In the genomic region with DNA sequence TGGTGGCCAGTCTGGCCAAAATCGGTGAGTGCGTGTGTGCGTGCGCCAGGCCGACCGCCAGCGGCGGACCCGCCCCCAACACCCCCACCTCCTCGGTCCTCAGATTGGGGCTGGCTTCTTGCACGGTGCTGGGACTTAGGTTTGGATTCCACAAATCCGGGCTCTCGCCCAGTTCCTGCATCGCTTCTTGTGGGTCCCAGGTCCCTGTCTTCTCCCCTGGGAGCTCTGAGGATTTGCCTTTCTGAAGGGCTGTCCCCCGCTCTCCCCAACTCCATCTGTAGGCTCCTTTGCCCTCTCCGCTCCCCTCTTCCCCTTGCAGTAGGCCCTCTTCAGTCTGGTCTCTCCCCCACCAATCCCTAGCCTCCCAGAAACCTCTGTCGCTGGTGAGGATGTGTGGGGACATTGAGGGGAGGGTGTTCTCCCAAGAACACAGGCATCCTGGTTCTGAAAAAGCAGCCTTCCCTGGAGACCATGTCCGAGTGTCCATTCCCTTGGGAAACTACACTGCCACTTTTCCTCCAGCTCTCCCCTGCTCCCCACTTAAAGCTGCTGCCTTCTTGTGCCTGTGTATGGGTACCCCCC, we compare ENCODE assay signal across 8 cellular contexts. TPM values are rescaled to one million over a fixed set of nuclear protein-coding genes. Genes with fewer than 3 reads are reported as not detected.
DNase-seq lines count a peak whose midpoint lies in the region; ATAC-seq and TF ChIP-seq lines count a peak whose summit lies in the region.

No MANE protein-coding gene starts in this region.

- no peak overlapping the region for H3K27ac ChIP-seq in CD4-positive, alpha-beta T cell (ENCODE audit: low read depth, low read length)
- no peak overlapping the region for H3K27ac ChIP-seq in MM.1S (ENCODE audit: low read length)
- no peak overlapping the region for H3K27ac ChIP-seq in effector memory CD4-positive, alpha-beta T cell (ENCODE audit: insufficient read depth, low read length, poor library complexity, severe bottlenecking)

- H4K20me1 ChIP-seq in MM.1S (ENCODE audit: insufficient read depth, low read length): no peaks in the 10 kb centered on the region

- peaks cover 13% of the 10 kb centered on the region for H3K27me3 Mint-ChIP-seq in CD4-positive, alpha-beta T cell

- CTCF ChIA-PET in CD4-positive, alpha-beta T cell (lab: Charles Lee): no interaction called here

- no peak for TF ChIP-seq CTCF in CD4-positive, alpha-beta T cell (IDR thresholded peaks at IDR 0.05)
- no peak for TF ChIP-seq CTCF in MM.1S (IDR thresholded peaks at IDR 0.05; ENCODE audit: low read length)

- intact Hi-C loops in CD4-positive, alpha-beta T cell (cut with DNase I, micrococcal nuclease): loop anchor here (5.0 to 10.0 kb wide), 3 partner anchors 142 to 836 kb away; partner anchors contain the start of genes NFATC3 (in 1 of the 2), PHAF1 (in 1 of the 2), RANBP10 (in 1 of the 2) and TSNAXIP1 (in 1 of the 2)
- intact Hi-C loops in left colon (cut with DNase I, micrococcal nuclease): no loop called here

- H3K36me3 ChIP-seq in MM.1S (replicated peaks; ENCODE audit: insufficient read depth, low read length) (no peaks in the 10 kb centered on the region), neuron (ENCODE audit: insufficient read depth, low read length) (no peaks in the 10 kb centered on the region)
- H3K36me3 ChIP-seq in effector memory CD4-positive, alpha-beta T cell (ENCODE audit: control insufficient read depth, insufficient read depth, low read length): no peaks in the 10 kb centered on the region

- peaks cover 6% of the 10 kb centered on the region for H3K27me3 ChIP-seq in CD4-positive, alpha-beta T cell (ENCODE audit: control insufficient read depth, insufficient read depth, low read length)
- H3K27me3 ChIP-seq in MM.1S (replicated peaks; ENCODE audit: insufficient read depth, low read length) (peaks cover 18% of the 10 kb centered on the region), neuron (ENCODE audit: insufficient read depth, low read length) (peaks cover 12% of the 10 kb centered on the region)
- peaks cover 4% of the 10 kb centered on the region for H3K27me3 ChIP-seq in effector memory CD4-positive, alpha-beta T cell (replicated peaks; ENCODE audit: control insufficient read depth, insufficient read depth, low read length, poor library complexity, severe bottlenecking)

- no peak overlapping the region for H3K27ac Mint-ChIP-seq in CD4-positive, alpha-beta T cell

- no peaks in the 10 kb centered on the region for H3K9me2 ChIP-seq in MM.1S (replicated peaks; ENCODE audit: insufficient read depth, low read length)

- peak overlapping the region; percentile 79 for H3K4me2 ChIP-seq in MM.1S (ENCODE audit: low read depth, low read length)

- POLR2A ChIA-PET in CD4-positive, alpha-beta T cell (lab: Charles Lee): interaction anchor here (0.7 to 6.2 kb wide), 4 partner anchors 11 to 26 kb away, joined by 3 to 81 read pairs (median 3); partner anchors contain the start of gene TMEM208

- no peaks in the 10 kb centered on the region for H3K36me3 Mint-ChIP-seq in CD4-positive, alpha-beta T cell (ENCODE audit: low read depth)

- ATAC-seq in CD4-positive, alpha-beta T cell (ENCODE audit: poor library complexity): no peak
- ATAC-seq in left colon (no peak), GM21360 (IDR thresholded peaks at IDR 0.05; ENCODE audit: unreplicated experiment) (no peak)

- H3K4me1 Mint-ChIP-seq in CD4-positive, alpha-beta T cell (ENCODE audit: low read depth): peaks cover 38% of the 10 kb centered on the region

- H3K79me2 ChIP-seq in MM.1S (ENCODE audit: low read length): peaks cover 15% of the 10 kb centered on the region

- peaks cover 37% of the 10 kb centered on the region for H3F3A ChIP-seq in MM.1S (ENCODE audit: insufficient read depth, low read length)

- no peaks in the 10 kb centered on the region for H3K9me3 ChIP-seq in CD4-positive, alpha-beta T cell (ENCODE audit: control insufficient read depth, low read length)
- H3K9me3 ChIP-seq in MM.1S (replicated peaks; ENCODE audit: insufficient read depth, low read length) (no peaks in the 10 kb centered on the region), neuron (ENCODE audit: low read length) (no peaks in the 10 kb centered on the region)
- no peaks in the 10 kb centered on the region for H3K9me3 ChIP-seq in effector memory CD4-positive, alpha-beta T cell (ENCODE audit: control insufficient read depth, low read length)

- peak overlapping the region; percentile 88 for H3K4me3 Mint-ChIP-seq in CD4-positive, alpha-beta T cell

- H2AFZ ChIP-seq in MM.1S (ENCODE audit: low read length) (no peak overlapping the region), neuron (ENCODE audit: low read depth, low read length) (peak overlapping the region; percentile 69)

- H3K9me3 Mint-ChIP-seq in CD4-positive, alpha-beta T cell: no peaks in the 10 kb centered on the region

- no peak overlapping the region for H3K9ac ChIP-seq in MM.1S (ENCODE audit: low read length)

- H3K4me3 ChIP-seq in MM.1S (ENCODE audit: low read length) (peak overlapping the region; percentile 93), neuron (ENCODE audit: low read length) (peak overlapping the region; percentile 73)
- peak overlapping the region; percentile 69 for H3K4me3 ChIP-seq in effector memory CD4-positive, alpha-beta T cell (ENCODE audit: insufficient read depth, low read depth, low read length, poor library complexity, severe bottlenecking)

- DNase-seq in CD4-positive, alpha-beta T cell: no peak
- DNase-seq in MM.1S: no peak
- no peak for DNase-seq in effector memory CD4-positive, alpha-beta T cell
- no peak for DNase-seq in midbrain (lab: John Stamatoyannopoulos, UW)
- DNase-seq in left colon: no peak
- DNase-seq in AG08395 (ENCODE audit: low spot score): no peak

- H3K4me1 ChIP-seq in MM.1S (ENCODE audit: low read length) (peaks cover 25% of the 10 kb centered on the region), neuron (ENCODE audit: insufficient read depth, low read length) (peaks cover 36% of the 10 kb centered on the region)
- H3K4me1 ChIP-seq in effector memory CD4-positive, alpha-beta T cell (ENCODE audit: control insufficient read depth, insufficient read depth, low read length, poor library complexity, severe bottlenecking): peaks cover 42% of the 10 kb centered on the region

RNA-seq across cellular contexts. Expression of gene SLC9A5, which starts 0.5 kb away (rescaled TPM):
- 1 to 10 TPM; 3.1 TPM for total RNA-seq in CD4-positive, alpha-beta T cell
- total RNA-seq in left colon: 1 to 10 TPM in 1 of 2 donors, under 1 TPM in 1; 0.61 to 1.3 TPM

RNA-seq across cellular contexts. Expression of gene FHOD1, which starts 2.0 kb away (rescaled TPM):
- total RNA-seq in CD4-positive, alpha-beta T cell: 10 to 100 TPM; 21.1 to 26.0 TPM
- total RNA-seq in left colon: 10 to 100 TPM; 29.7 to 42.7 TPM

RNA-seq across cellular contexts. Expression of gene TMEM208, which starts 22.3 kb away (rescaled TPM):
- total RNA-seq in CD4-positive, alpha-beta T cell: 10 to 100 TPM; 35.8 to 37.6 TPM
- 10 to 100 TPM; 40.7 to 42.0 TPM for total RNA-seq in left colon

RNA-seq across cellular contexts. Expression of gene PLEKHG4, which starts 30.1 kb away (rescaled TPM):
- total RNA-seq in CD4-positive, alpha-beta T cell: 10 to 100 TPM; 13.1 to 14.0 TPM
- 10 to 100 TPM in 1 of 2 donors, 1 to 10 TPM in 1; 7.7 to 11.9 TPM for total RNA-seq in left colon

RNA-seq across cellular contexts. Expression of gene ELMO3, which starts 50.3 kb away (rescaled TPM):
- total RNA-seq in CD4-positive, alpha-beta T cell: 1 to 10 TPM; 1.9 to 2.3 TPM
- total RNA-seq in left colon: 10 to 100 TPM; 58.1 to 60.5 TPM

Comparison
In these comparisons a context has a peak if more than half of its experiments do, and no peak if none do; other contexts are left out.
1. intact Hi-C loops: an anchor here in CD4-positive, alpha-beta T cell (5.0 to 10.0 kb wide); none called in left colon.